In genomic region chr17:51103050-51103449, GRCh38 we compare ENCODE assay signal across 28 cellular contexts. TPM values are rescaled to one million over a fixed set of nuclear protein-coding genes. Genes with fewer than 3 reads are reported as not detected.
DNase-seq lines count a peak whose midpoint lies in the region; ATAC-seq, FAIRE-seq and TF ChIP-seq lines count a peak whose summit lies in the region.
"Had no signal": no experiment of that assay in that cellular context is flagged by ENCODE, and none has a peak within 500 bp of the region (broad histone marks: within the 10 kb centered on the region; RNA-seq: fewer than 3 reads in every experiment).

No MANE protein-coding gene starts in this region.

- H3K27ac Mint-ChIP-seq in endodermal cell, result no peak overlapping the region
- H3K27ac Mint-ChIP-seq: activated CD4-positive, alpha-beta memory T cell treated with anti-CD3 and anti-CD28 coated beads for 36 hours had no signal

- TF ChIP-seq EP300 in HepG2 (IDR thresholded peaks at IDR 0.05; ENCODE audit: low read depth in 2 of 2, low read length in 2 of 2) (no peak), HepG2 (CRISPR knock-in tag; IDR thresholded peaks at IDR 0.05; ENCODE audit: borderline replicate concordance) (no peak)

- H3K27me3 ChIP-seq in OCI-LY1 (ENCODE audit: insufficient read depth, low read length) (no peaks in the 10 kb centered on the region), endodermal cell (ENCODE audit: control insufficient read depth, insufficient read depth, low read length, poor library complexity, severe bottlenecking) (no peaks in the 10 kb centered on the region), HepG2 (ENCODE audit: control insufficient read depth in 1 of 2, insufficient read depth in 2 of 2, low read length in 2 of 2) (no peaks in the 10 kb centered on the region)
- H3K27me3 ChIP-seq: BE2C, colonic mucosa, sigmoid colon, SJSA1, tibial nerve had no signal

- no peaks in the 10 kb centered on the region for H3K4me1 Mint-ChIP-seq in endodermal cell

- no TSS peak for BruUV-seq in HepG2 (replicated peaks; lab: Mats Ljungman, UMichigan)

- peaks cover 3% of the 10 kb centered on the region for H3K36me3 Mint-ChIP-seq in endodermal cell (ENCODE audit: low read depth)
- H3K36me3 Mint-ChIP-seq: activated CD4-positive, alpha-beta memory T cell treated with anti-CD3 and anti-CD28 coated beads for 36 hours had no signal

- H3K9ac ChIP-seq in OCI-LY1 (ENCODE audit: low read length) (no peak overlapping the region), endodermal cell (ENCODE audit: extremely low read depth, low read length, poor library complexity, severe bottlenecking) (no peak overlapping the region), HepG2 (ENCODE audit: insufficient read depth, low read depth, low read length) (no peak overlapping the region)

- no peak overlapping the region for H3K4me3 ChIP-seq in OCI-LY1 (ENCODE audit: low read depth, low read length, poor library complexity, severe bottlenecking)
- H3K4me3 ChIP-seq in endodermal cell (ENCODE audit: low read length), result no peak overlapping the region
- no peak overlapping the region for H3K4me3 ChIP-seq in HepG2 (replicated peaks in 1 of 3; ENCODE audit: insufficient read depth in 1 of 3, low read depth in 2 of 3, low read length in 3 of 3)
- H3K4me3 ChIP-seq: colonic mucosa, sigmoid colon, SJSA1, tibial nerve had no signal

- H4K20me1 ChIP-seq in OCI-LY1 (ENCODE audit: insufficient read depth, low read length) (no peaks in the 10 kb centered on the region), HepG2 (ENCODE audit: insufficient read depth, low read length) (peaks cover 41% of the 10 kb centered on the region; the same call in 1 of the 2 replicates)

- H3K9me3 ChIP-seq in OCI-LY1 (ENCODE audit: low read length) (no peaks in the 10 kb centered on the region), endodermal cell (ENCODE audit: control insufficient read depth, low read length) (no peaks in the 10 kb centered on the region), HepG2 (ENCODE audit: low read length) (no peaks in the 10 kb centered on the region)
- H3K9me3 ChIP-seq: BE2C, colonic mucosa, sigmoid colon, SJSA1, tibial nerve had no signal

- CTCF ChIA-PET in HepG2 (lab: Yijun Ruan, JAX; ENCODE audit: low intra/inter-chr PET ratio, low total read pairs), result no interaction called here

- H3K79me2 ChIP-seq in OCI-LY1 (ENCODE audit: insufficient read depth, low read length) (peaks cover 56% of the 10 kb centered on the region), HepG2 (ENCODE audit: insufficient read depth, low read length) (peaks cover 83% of the 10 kb centered on the region)

- H2AFZ ChIP-seq in OCI-LY1 (ENCODE audit: low read length) (no peak overlapping the region), HepG2 (ENCODE audit: low read length) (no peak overlapping the region)

- ATAC-seq in HepG2 (peak; percentile 79), SK-N-SH treated with all-trans-retinoic acid at 6 μM for 48 hours (no peak), GM21526 (IDR thresholded peaks at IDR 0.05; ENCODE audit: low FRiP score, unreplicated experiment) (no peak)
- ATAC-seq: left cardiac atrium had no signal

- no peak for FAIRE-seq in HepG2 (lab: Jason Lieb, UNC)
- FAIRE-seq: D721Med, endothelial cell of umbilical vein, GM19239 had no signal

- H3K27me3 Mint-ChIP-seq in endodermal cell (ENCODE audit: insufficient read depth), result no peaks in the 10 kb centered on the region
- H3K27me3 Mint-ChIP-seq: activated CD4-positive, alpha-beta memory T cell treated with anti-CD3 and anti-CD28 coated beads for 36 hours had no signal

- TF ChIP-seq CTCF in OCI-LY1 (IDR thresholded peaks at IDR 0.05; ENCODE audit: low read length) (no peak), endodermal cell (conservative IDR thresholded peaks at IDR 0.05) (no peak), HepG2 (CRISPR knock-in tag; IDR thresholded peaks at IDR 0.05) (no peak)

- in situ Hi-C loops in HepG2 (cut with HindIII; ENCODE audit: extremely low pct_ligation_motif_present, low pct_unique_long_range_greater_than_20kb), result no loop called here

- no peaks in the 10 kb centered on the region for H3F3A ChIP-seq in OCI-LY1 (ENCODE audit: insufficient read depth, low read length)

- H3K4me1 ChIP-seq in OCI-LY1 (ENCODE audit: insufficient read depth, low read length, severe bottlenecking), result peaks cover 30% of the 10 kb centered on the region
- no peaks in the 10 kb centered on the region for H3K4me1 ChIP-seq in endodermal cell (ENCODE audit: control insufficient read depth, insufficient read depth, low read length)
- H3K4me1 ChIP-seq in HepG2 (ENCODE audit: insufficient read depth, low read length), result peaks cover 70% of the 10 kb centered on the region
- H3K4me1 ChIP-seq: BE2C had no signal

- intact Hi-C loops in HepG2 (cut with micrococcal nuclease; ENCODE audit: unreplicated experiment), result no loop called here

- no peaks in the 10 kb centered on the region for H3K36me3 ChIP-seq in OCI-LY1 (ENCODE audit: insufficient read depth, low read length)
- H3K36me3 ChIP-seq in endodermal cell (ENCODE audit: control insufficient read depth, insufficient read depth, low read length), result no peaks in the 10 kb centered on the region
- peaks cover 0 to 4% of the 10 kb centered on the region in 2 experiments; a peak in 3 of 5 replicates for H3K36me3 ChIP-seq in HepG2 (replicated peaks in 1 of 2; ENCODE audit: control insufficient read depth in 1 of 2, insufficient read depth in 2 of 2, low read length in 2 of 2)
- H3K36me3 ChIP-seq: BE2C, colonic mucosa, sigmoid colon, tibial nerve had no signal

- POLR2A ChIA-PET in HepG2 (lab: Yijun Ruan, JAX), result no interaction called here

- no peak overlapping the region for H3K4me2 ChIP-seq in OCI-LY1 (ENCODE audit: low read length)
- peak overlapping the region; percentile 40 for H3K4me2 ChIP-seq in HepG2 (ENCODE audit: low read depth, low read length)

- peak overlapping the region; percentile 22 for H3K27ac ChIP-seq in OCI-LY1 (ENCODE audit: low read depth, low read length, poor library complexity, severe bottlenecking)
- no peak overlapping the region for H3K27ac ChIP-seq in endodermal cell (ENCODE audit: low read depth, low read length)
- peak overlapping the region; percentile 11 for H3K27ac ChIP-seq in HepG2 (ENCODE audit: extremely low read length, insufficient read depth, low read length)
- H3K27ac ChIP-seq: colonic mucosa, SJSA1, WERI-Rb-1 had no signal

- H3K9me3 Mint-ChIP-seq in endodermal cell, result no peaks in the 10 kb centered on the region
- H3K9me3 Mint-ChIP-seq: activated CD4-positive, alpha-beta memory T cell treated with anti-CD3 and anti-CD28 coated beads for 36 hours had no signal

- no peak for TF ChIP-seq POLR2A in HepG2 (IDR thresholded peaks at IDR 0.05; ENCODE audit: insufficient read depth in 1 of 2, low read depth in 2 of 2, low read length in 2 of 2)

- TF ChIP-seq RAD21 in HepG2 (CRISPR knock-in tag; IDR thresholded peaks at IDR 0.05), result no peak

- no peaks in the 10 kb centered on the region for H3K9me2 ChIP-seq in OCI-LY1 (ENCODE audit: low read depth, low read length)

- peak; percentile 15 for DNase-seq in endodermal cell
- DNase-seq in HepG2 (ENCODE audit: low spot score), result no peak
- peak; percentile 92 for DNase-seq in renal cortical epithelial cell (ENCODE audit: low read depth)
- DNase-seq in stimulated activated naive CD4-positive, alpha-beta T cell (lab: John Stamatoyannopoulos, UW), result no peak
- DNase-seq in NCI-H146 (lab: John Stamatoyannopoulos, UW), result no peak
- DNase-seq: activated CD4-positive, alpha-beta memory T cell treated with anti-CD3 and anti-CD28 coated beads for 36 hours; activated T-cell treated with anti-CD3 and anti-CD28 coated beads for 4 hours; BE2C; colonic mucosa; foreskin melanocyte; HCEC 1CT; left cardiac atrium; NCI-H1417 treated with DMSO at 0.1 percent for 48 hours; NCI-H2171; NCI-H748 treated with DMSO at 0.1 percent for 48 hours; occipital lobe; sigmoid colon; stimulated activated naive CD4-positive, alpha-beta T cell treated with Interleukin-2 at 50 U/mL for 16 hours; T-helper 2 cell; WERI-Rb-1 had no signal

- WGBS in endodermal cell (ENCODE audit: insufficient coverage in 1 of 2, insufficient read length in 1 of 2), 2 experiments, result 96 to 100% methylated on average over 2 to 3 of the region's 3 CpGs
- 13% methylated on average over 3 of the region's 3 CpGs for WGBS in HepG2 (ENCODE audit: low lambda C conversion rate)

- no peak overlapping the region for H3K4me3 Mint-ChIP-seq in endodermal cell
- H3K4me3 Mint-ChIP-seq: activated CD4-positive, alpha-beta memory T cell treated with anti-CD3 and anti-CD28 coated beads for 36 hours had no signal

RNA-seq across cellular contexts. Expression of gene SPAG9, which starts 17.6 kb away (rescaled TPM):
- total RNA-seq in endodermal cell (10 to 100 TPM; 64.8 to 77.7 TPM), HepG2 (2016; rRNA removed; fragmentation: Illumina TruSeq; extraction: Trizol) (78.6 and 84.0 TPM in 2 replicates), renal cortical epithelial cell (123 and 134 TPM in 2 replicates)
- 140 TPM for polyA plus RNA-seq in endodermal cell (2013, experiment 1 of 2)
- 131 TPM for polyA plus RNA-seq in endodermal cell (2013, experiment 2 of 2)
- 25.2 and 27.3 TPM in 2 replicates for total RNA-seq in HepG2 (2016; cell fraction: cytosol; rRNA removed; fragmentation: Illumina TruSeq; extraction: Trizol; ENCODE audit: low read depth)
- total RNA-seq in HepG2 (2016; cell fraction: insoluble cytoplasmic fraction; rRNA removed; fragmentation: Illumina TruSeq; extraction: Trizol), result 75.2 and 83.1 TPM in 2 replicates
- total RNA-seq in HepG2 (2016; cell fraction: membrane; rRNA removed; fragmentation: Illumina TruSeq; extraction: Trizol), result 23.1 and 27.9 TPM in 2 replicates
- total RNA-seq in HepG2 (2016; cell fraction: nucleus; rRNA removed; fragmentation: Illumina TruSeq; extraction: Trizol), result 89.8 and 99.0 TPM in 2 replicates
- 43.2 and 44.9 TPM in 2 replicates for polyA plus RNA-seq in HepG2 (2011; rRNA removed)
- polyA plus RNA-seq in HepG2 (2011; cell fraction: cytosol; rRNA removed), result 18.3 and 25.5 TPM in 2 replicates
- polyA plus RNA-seq in HepG2 (2011; cell fraction: nucleus; rRNA removed), result 67.1 and 78.9 TPM in 2 replicates
- polyA plus RNA-seq in HepG2 (2012), result 63.1 and 79.2 TPM in 2 replicates
- 1.3 and 1.9 TPM in 2 replicates for polyA plus RNA-seq in HepG2 (2016; cell fraction: cytosol; fragmentation: Illumina TruSeq; extraction: Trizol; ENCODE audit: low read depth)
- 42.2 and 44.9 TPM in 2 replicates for polyA plus RNA-seq in HepG2 (2016; cell fraction: insoluble cytoplasmic fraction; fragmentation: Illumina TruSeq; extraction: Trizol; ENCODE audit: low read depth)
- 4.0 and 4.4 TPM in 2 replicates for polyA plus RNA-seq in HepG2 (2016; cell fraction: membrane; fragmentation: Illumina TruSeq; extraction: Trizol; ENCODE audit: low read depth)
- 95.1 and 98.4 TPM in 2 replicates for polyA plus RNA-seq in HepG2 (2016; cell fraction: nucleus; fragmentation: Illumina TruSeq; extraction: Trizol; ENCODE audit: insufficient read depth, low read depth)
- polyA minus RNA-seq in HepG2 (2011; rRNA and poly(A)+ RNA removed; ENCODE audit: low replicate concordance), result 77.5 and 113 TPM in 2 replicates
- polyA minus RNA-seq in HepG2 (2011; cell fraction: cytosol; rRNA and poly(A)+ RNA removed), result 61.9 and 76.0 TPM in 2 replicates
- polyA minus RNA-seq in HepG2 (2011; cell fraction: nucleus; rRNA and poly(A)+ RNA removed), result 204 and 233 TPM in 2 replicates

RNA-seq across cellular contexts. Expression of gene NME1, which starts 50.3 kb away (rescaled TPM):
- 100 to 1,000 TPM in 1 of 2 donors, 10 to 100 TPM in 1; 99.6 to 107 TPM for total RNA-seq in endodermal cell
- polyA plus RNA-seq in endodermal cell (2013, experiment 1 of 2), result 134 TPM
- polyA plus RNA-seq in endodermal cell (2013, experiment 2 of 2), result 136 TPM
- 516 and 689 TPM in 2 replicates for total RNA-seq in HepG2 (2016; rRNA removed; fragmentation: Illumina TruSeq; extraction: Trizol)
- 170 and 196 TPM in 2 replicates for total RNA-seq in HepG2 (2016; cell fraction: cytosol; rRNA removed; fragmentation: Illumina TruSeq; extraction: Trizol; ENCODE audit: low read depth)
- 532 and 791 TPM in 2 replicates for total RNA-seq in HepG2 (2016; cell fraction: insoluble cytoplasmic fraction; rRNA removed; fragmentation: Illumina TruSeq; extraction: Trizol)
- total RNA-seq in HepG2 (2016; cell fraction: membrane; rRNA removed; fragmentation: Illumina TruSeq; extraction: Trizol), result 214 and 233 TPM in 2 replicates
- 167 and 182 TPM in 2 replicates for total RNA-seq in HepG2 (2016; cell fraction: nucleus; rRNA removed; fragmentation: Illumina TruSeq; extraction: Trizol)
- 195 and 295 TPM in 2 replicates for polyA plus RNA-seq in HepG2 (2011; rRNA removed)
- polyA plus RNA-seq in HepG2 (2011; cell fraction: cytosol; rRNA removed), result 252 and 270 TPM in 2 replicates
- polyA plus RNA-seq in HepG2 (2011; cell fraction: nucleus; rRNA removed), result 48.6 and 52.8 TPM in 2 replicates
- 169 and 175 TPM in 2 replicates for polyA plus RNA-seq in HepG2 (2012)
- polyA plus RNA-seq in HepG2 (2016; cell fraction: cytosol; fragmentation: Illumina TruSeq; extraction: Trizol; ENCODE audit: low read depth), result 162 and 186 TPM in 2 replicates
- polyA plus RNA-seq in HepG2 (2016; cell fraction: insoluble cytoplasmic fraction; fragmentation: Illumina TruSeq; extraction: Trizol; ENCODE audit: low read depth), result 628 and 715 TPM in 2 replicates
- polyA plus RNA-seq in HepG2 (2016; cell fraction: membrane; fragmentation: Illumina TruSeq; extraction: Trizol; ENCODE audit: low read depth), result 161 and 191 TPM in 2 replicates
- 247 and 257 TPM in 2 replicates for polyA plus RNA-seq in HepG2 (2016; cell fraction: nucleus; fragmentation: Illumina TruSeq; extraction: Trizol; ENCODE audit: insufficient read depth, low read depth)
- 45.8 and 143 TPM in 2 replicates for polyA minus RNA-seq in HepG2 (2011; rRNA and poly(A)+ RNA removed; ENCODE audit: low replicate concordance)
- polyA minus RNA-seq in HepG2 (2011; cell fraction: cytosol; rRNA and poly(A)+ RNA removed), result 27.9 and 30.1 TPM in 2 replicates
- polyA minus RNA-seq in HepG2 (2011; cell fraction: nucleus; rRNA and poly(A)+ RNA removed), result 38.6 and 43.3 TPM in 2 replicates
- total RNA-seq in renal cortical epithelial cell, result 64.5 and 149 TPM in 2 replicates

Comparison
In these comparisons a context has a peak if more than half of its experiments do, and no peak if none do; other contexts are left out.
1. DNase-seq: peak in endodermal cell (single experiment) and renal cortical epithelial cell (single experiment); none in HepG2 (single experiment), stimulated activated naive CD4-positive, alpha-beta T cell (0 of 6) and NCI-H146 (single experiment).